In the genomic region with DNA sequence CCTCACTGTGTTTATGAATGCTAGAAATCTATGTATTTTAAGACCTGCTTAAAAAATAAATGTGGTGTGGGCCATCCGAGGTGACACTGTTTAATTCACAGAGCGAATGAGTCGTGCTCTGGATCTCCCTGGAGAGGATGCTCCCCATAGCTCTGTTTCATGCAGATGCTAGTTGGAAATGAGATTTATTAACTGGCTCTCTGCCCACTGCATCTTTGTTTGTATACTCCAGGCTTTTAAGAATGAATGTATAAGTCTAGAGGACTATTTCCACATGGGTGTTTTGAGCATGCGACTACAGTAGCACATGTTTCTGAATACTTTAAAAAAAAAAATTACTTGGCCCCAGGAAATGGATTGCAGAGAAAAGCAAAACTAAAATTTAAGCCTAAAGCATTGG, we compare ENCODE assay signal across 8 cellular contexts. TPM values are rescaled to one million over a fixed set of nuclear protein-coding genes. Genes with fewer than 3 reads are reported as not detected.
DNase-seq lines count a peak whose midpoint lies in the region; ATAC-seq and TF ChIP-seq lines count a peak whose summit lies in the region.

No MANE protein-coding gene starts in this region.

- H3K36me3 ChIP-seq in OCI-LY7 (ENCODE audit: insufficient read depth, low read length) (peaks cover 3% of the 10 kb centered on the region; the same call in 1 of the 2 replicates), HAP-1 (replicated peaks) (no peaks in the 10 kb centered on the region)

- peak; percentile 61 for DNase-seq in AG10803 (ENCODE audit: low read depth)
- DNase-seq in DMS79 (lab: John Stamatoyannopoulos, UW), result peak; percentile 26
- no peak for DNase-seq in OCI-LY7 (ENCODE audit: low spot score)
- no peak for DNase-seq in immature natural killer cell
- DNase-seq in HAP-1 (ENCODE audit: low spot score in 2 of 2), result no peak

- H4K20me1 ChIP-seq in OCI-LY7 (ENCODE audit: insufficient read depth, low read length), result peaks cover 5% of the 10 kb centered on the region; the same call in 1 of the 2 replicates

- peak overlapping the region; percentile 73 to 100 (median 95) for H3K27ac Mint-ChIP-seq in immature natural killer cell

- peak overlapping the region; percentile 74 to 92 (median 88) for H3K4me3 Mint-ChIP-seq in immature natural killer cell

- H3K4me1 Mint-ChIP-seq in immature natural killer cell, result peaks cover 84 to 95% of the 10 kb centered on the region in 2 donors

- H3K9me3 ChIP-seq in OCI-LY7 (ENCODE audit: low read length), result no peaks in the 10 kb centered on the region
- H3K9me3 ChIP-seq in HAP-1, result no peaks in the 10 kb centered on the region

- no peak overlapping the region for H2AFZ ChIP-seq in OCI-LY7 (ENCODE audit: low read length)

- in situ Hi-C loops in HAP-1 (cut with MboI; ENCODE audit: low sequenced_read_pairs), result no loop called here

- no peaks in the 10 kb centered on the region for H3K9me3 Mint-ChIP-seq in immature natural killer cell

- TF ChIP-seq CTCF in AG10803 (conservative IDR thresholded peaks at IDR 0.05; ENCODE audit: low read length), result no peak
- TF ChIP-seq CTCF in OCI-LY7 (conservative IDR thresholded peaks at IDR 0.05; ENCODE audit: low read length), result no peak

- H3K4me2 ChIP-seq in OCI-LY7 (ENCODE audit: low read length), result peak overlapping the region; percentile 99; the same call in 1 of the 2 replicates

- intact Hi-C loops in OCI-LY7 (cut with micrococcal nuclease; ENCODE audit: unreplicated experiment), result loop anchor here (10.0 kb wide), 1 partner anchor 1170 kb away; no protein-coding TSS in a partner anchor

- POLR2A ChIA-PET in OCI-LY7 (lab: Charles Lee), result interaction anchor here (1.5 to 1.6 kb wide), 2 partner anchors 15 kb away, joined by 3 to 6 read pairs; no protein-coding TSS in a partner anchor

- peaks cover 0 to 3% (median 0%) of the 10 kb centered on the region in 3 donors for H3K36me3 Mint-ChIP-seq in immature natural killer cell

- H3K9me2 ChIP-seq in OCI-LY7 (ENCODE audit: insufficient read depth, low read length), result no peaks in the 10 kb centered on the region

- H3K4me3 ChIP-seq in AG10803 (ENCODE audit: low read length) (0 out of 2 replicates have a peak overlapping the region, but pooled peaks have one; percentile 1), OCI-LY7 (ENCODE audit: low read depth, low read length, poor library complexity, severe bottlenecking) (no peak overlapping the region), HAP-1 (no peak overlapping the region)

- H3K27me3 ChIP-seq in HAP-1 (ENCODE audit: low read depth), result no peaks in the 10 kb centered on the region

- peaks cover 85% of the 10 kb centered on the region for H3K79me2 ChIP-seq in OCI-LY7 (ENCODE audit: insufficient read depth, low read depth, low read length)

- no peak overlapping the region for H3K27ac ChIP-seq in OCI-LY7 (ENCODE audit: low read depth, low read length, poor library complexity, severe bottlenecking)

- ATAC-seq in GM21825 (IDR thresholded peaks at IDR 0.05; ENCODE audit: unreplicated experiment) (no peak), GM19452 (IDR thresholded peaks at IDR 0.05; ENCODE audit: unreplicated experiment) (no peak), HG03159 (IDR thresholded peaks at IDR 0.05; ENCODE audit: unreplicated experiment) (no peak)

- H3K4me1 ChIP-seq in OCI-LY7 (ENCODE audit: insufficient read depth, low read length, poor library complexity, severe bottlenecking) (peaks cover 40% of the 10 kb centered on the region), HAP-1 (peaks cover 24% of the 10 kb centered on the region)

- BruUV-seq in OCI-LY7 (replicated peaks; lab: Mats Ljungman, UMichigan), result no TSS peak

- peaks cover 21 to 32% (median 27%) of the 10 kb centered on the region in 3 donors for H3K27me3 Mint-ChIP-seq in immature natural killer cell (ENCODE audit: low read depth in 3 of 3)

- CTCF ChIA-PET in OCI-LY7 (lab: Charles Lee; ENCODE audit: unreplicated experiment), result no interaction called here

RNA-seq across cellular contexts. Expression of a gene that starts 3.9 kb away (rescaled TPM):
- total RNA-seq in OCI-LY7 (2014; rRNA removed; shearing (Covaris generic)), result 17.1 and 23.2 TPM in 2 replicates
- 34.0 and 35.2 TPM in 2 replicates for total RNA-seq in OCI-LY7 (2022)
- polyA plus RNA-seq in immature natural killer cell, result 100 to 1,000 TPM; 134 to 265 (median 224) TPM

Comparison
In these comparisons a context has a peak if more than half of its experiments do, and no peak if none do; other contexts are left out.
1. DNase-seq: peak in AG10803 (single experiment) and DMS79 (single experiment); none in OCI-LY7 (single experiment), immature natural killer cell (0 of 3) and HAP-1 (0 of 2).